8 cellular contexts compared by ENCODE assay signal in the genomic region with DNA sequence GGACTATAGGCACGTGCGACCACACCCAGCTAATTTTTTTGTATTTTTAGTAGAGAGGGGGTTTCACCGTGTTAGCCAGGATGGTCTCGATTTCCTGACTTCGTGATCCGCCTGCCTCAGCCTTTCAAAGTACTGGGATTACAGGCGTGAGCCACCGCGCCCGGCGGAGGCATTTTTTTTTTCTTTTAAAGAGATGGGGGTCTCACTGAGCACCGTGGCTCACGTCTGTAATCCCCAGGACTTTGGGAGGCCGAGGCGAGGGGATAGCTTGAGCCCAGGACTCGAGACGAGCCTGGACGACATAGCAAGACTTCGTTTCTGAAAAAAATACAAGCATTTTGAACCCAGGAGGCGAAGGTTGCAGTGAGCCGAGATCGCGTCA. TPM values are rescaled to one million over a fixed set of nuclear protein-coding genes. Genes with fewer than 3 reads are reported as not detected.
DNase-seq lines count a peak whose midpoint lies in the region; ATAC-seq, FAIRE-seq and TF ChIP-seq lines count a peak whose summit lies in the region.
"Not testable (repeated sequence)": the region's sequence is repeated elsewhere in the genome, so short reads cannot be mapped to it uniquely, and the experiment has no call there.

No MANE protein-coding gene starts in this region.

- not testable (repeated sequence) for ATAC-seq in CD4-positive, CD25-positive, alpha-beta regulatory T cell (ENCODE audit: low read depth in 2 of 2); left lung

- H3K4me3 Mint-ChIP-seq in CD4-positive, CD25-positive, alpha-beta regulatory T cell = peak overlapping the region; percentile 80 to 92 (median 88)
- peak overlapping the region; percentile 90; the same call in 1 of the 2 replicates for H3K4me3 Mint-ChIP-seq in HFFc6
- H3K4me3 Mint-ChIP-seq in activated naive CD8-positive, alpha-beta T cell = peak overlapping the region; percentile 91
- peak overlapping the region; percentile 83 for H3K4me3 Mint-ChIP-seq in osteocyte (ENCODE audit: unreplicated experiment)

- peaks cover 16% of the 10 kb centered on the region for H3K36me3 Mint-ChIP-seq in CD4-positive, CD25-positive, alpha-beta regulatory T cell
- H3K36me3 Mint-ChIP-seq in HFFc6 (ENCODE audit: low read depth) (peaks cover 30% of the 10 kb centered on the region), osteocyte (ENCODE audit: unreplicated experiment) (peaks cover 24% of the 10 kb centered on the region)
- H3K36me3 Mint-ChIP-seq in activated naive CD8-positive, alpha-beta T cell = peaks cover 15% of the 10 kb centered on the region

- not testable (repeated sequence) for H3K79me2 ChIP-seq in SU-DHL-6 (ENCODE audit: insufficient read depth, low read length)
- H3K79me2 ChIP-seq in H1 (ENCODE audit: control insufficient read depth in 1 of 2, insufficient read depth in 2 of 2, low read length in 2 of 2) = peaks cover 0 to 30% of the 10 kb centered on the region in 2 experiments; a peak in 2 of 4 replicates

- peaks cover 17% of the 10 kb centered on the region for H3F3A ChIP-seq in SU-DHL-6 (ENCODE audit: insufficient read depth)

- not testable (repeated sequence) for H4K91ac ChIP-seq in H1 (replicated peaks; ENCODE audit: insufficient read length, low read length)

- intact Hi-C loops in left lung (cut with DNase I) = not testable (repeated sequence)

- peak overlapping the region in 2 of 3 donors; percentile 82 to 86 for H3K27ac Mint-ChIP-seq in CD4-positive, CD25-positive, alpha-beta regulatory T cell
- H3K27ac Mint-ChIP-seq in HFFc6; activated naive CD8-positive, alpha-beta T cell; osteocyte (ENCODE audit: unreplicated experiment): not testable (repeated sequence)

- H3K27me3 Mint-ChIP-seq in CD4-positive, CD25-positive, alpha-beta regulatory T cell; HFFc6 (ENCODE audit: insufficient read depth); activated naive CD8-positive, alpha-beta T cell; osteocyte (ENCODE audit: unreplicated experiment): not testable (repeated sequence)

- H4K20me1 ChIP-seq in SU-DHL-6 (ENCODE audit: low read depth, low read length); H1 (replicated peaks in 1 of 2; ENCODE audit: control insufficient read depth in 1 of 2, insufficient read depth in 2 of 2, low read length in 2 of 2): not testable (repeated sequence)

- not testable (repeated sequence) for FAIRE-seq in H1 (lab: Jason Lieb, UNC)

- not testable (repeated sequence) for H3K9me3 Mint-ChIP-seq in CD4-positive, CD25-positive, alpha-beta regulatory T cell; HFFc6; activated naive CD8-positive, alpha-beta T cell (ENCODE audit: low read depth); osteocyte (ENCODE audit: unreplicated experiment)

- H3K23me2 ChIP-seq in H1 (ENCODE audit: low read depth, low read length) = not testable (repeated sequence)

- peaks cover 23% of the 10 kb centered on the region for H3K4me1 ChIP-seq in CD4-positive, CD25-positive, alpha-beta regulatory T cell (ENCODE audit: control insufficient read depth, insufficient read depth, low read length, poor library complexity, severe bottlenecking)
- H3K4me1 ChIP-seq in H1 (replicated peaks in 1 of 4; ENCODE audit: control insufficient read depth in 3 of 4, insufficient read depth in 4 of 4, low read length in 3 of 4) = not testable (repeated sequence)
- H3K4me1 ChIP-seq in left lung = peaks cover 20 to 42% of the 10 kb centered on the region in 2 donors
- peaks cover 39% of the 10 kb centered on the region for H3K4me1 ChIP-seq in suprapubic skin

- not testable (repeated sequence) for H3K9me3 ChIP-seq in CD4-positive, CD25-positive, alpha-beta regulatory T cell (ENCODE audit: control insufficient read depth in 2 of 2, low read length in 2 of 2); SU-DHL-6 (ENCODE audit: insufficient read depth, low read length); H1 (ENCODE audit: insufficient read depth in 2 of 2, low read depth in 1 of 2, low read length in 1 of 2); left lung; suprapubic skin

- not testable (repeated sequence) for H3K18ac ChIP-seq in H1 (ENCODE audit: extremely low read depth, low read length)

- not testable (repeated sequence) for H2BK5ac ChIP-seq in H1 (ENCODE audit: low read depth, low read length)

- peaks cover 0 to 53% (median 36%) of the 10 kb centered on the region in 4 donors for H3K4me1 Mint-ChIP-seq in CD4-positive, CD25-positive, alpha-beta regulatory T cell
- H3K4me1 Mint-ChIP-seq in HFFc6 (ENCODE audit: low read depth) (peaks cover 35% of the 10 kb centered on the region), osteocyte (ENCODE audit: unreplicated experiment) (peaks cover 36% of the 10 kb centered on the region)
- peaks cover 42% of the 10 kb centered on the region for H3K4me1 Mint-ChIP-seq in activated naive CD8-positive, alpha-beta T cell (ENCODE audit: low read depth)

- not testable (repeated sequence) for H3K23ac ChIP-seq in H1 (ENCODE audit: insufficient read length)

- not testable (repeated sequence) for H3K4ac ChIP-seq in H1 (replicated peaks; ENCODE audit: insufficient read length, low read depth, low read length)

- H4K8ac ChIP-seq in H1 (ENCODE audit: extremely low read depth, insufficient read depth, low read length) = not testable (repeated sequence)

- not testable (repeated sequence) for H3K14ac ChIP-seq in H1 (ENCODE audit: insufficient read length)

- H3K9ac ChIP-seq in SU-DHL-6 (ENCODE audit: low read length) = peak overlapping the region; percentile 58
- H3K9ac ChIP-seq in H1 (replicated peaks in 1 of 4; ENCODE audit: extremely low read depth in 1 of 4, low read depth in 3 of 4, low read length in 3 of 4) = not testable (repeated sequence)

- H3K27ac ChIP-seq in CD4-positive, CD25-positive, alpha-beta regulatory T cell (ENCODE audit: insufficient read depth, low read length, poor library complexity, severe bottlenecking); H1 (ENCODE audit: low read depth, low read length); suprapubic skin: not testable (repeated sequence)
- H3K27ac ChIP-seq in SU-DHL-6 (ENCODE audit: low read depth, low read length) (peak overlapping the region; percentile 48), left lung (peak overlapping the region in 1 of 2 donors; percentile 9)

- TF ChIP-seq CTCF in HFFc6 (IDR thresholded peaks at IDR 0.05); SU-DHL-6 (IDR thresholded peaks at IDR 0.05; ENCODE audit: insufficient read depth, low read length, poor library complexity, severe bottlenecking); H1 (IDR thresholded peaks at IDR 0.05; ENCODE audit: control extremely low read depth in 1 of 3, insufficient read depth in 1 of 3, low read depth in 1 of 3, low read length in 3 of 3); left lung (IDR thresholded peaks at IDR 0.05); osteocyte (IDR thresholded peaks at IDR 0.05); suprapubic skin (IDR thresholded peaks at IDR 0.05): not testable (repeated sequence)

- not testable (repeated sequence) for H3K56ac ChIP-seq in H1 (replicated peaks; ENCODE audit: insufficient read length, low read depth, low read length)

- H3K4me2 ChIP-seq in SU-DHL-6 (ENCODE audit: low read depth, low read length, poor library complexity, severe bottlenecking) = peak overlapping the region; percentile 87
- H3K4me2 ChIP-seq in H1 (ENCODE audit: insufficient read depth in 1 of 2, low read depth in 2 of 2, low read length in 2 of 2) = peak overlapping the region; percentile 5 to 62; a peak in 2 of 4 replicates

- H2BK20ac ChIP-seq in H1 (ENCODE audit: low read length) = not testable (repeated sequence)

- 0 out of 2 replicates have a peak overlapping the region, but pooled peaks have one; percentile 53 for H2BK12ac ChIP-seq in H1 (ENCODE audit: low read depth, low read length)

- 81% methylated on average over 20 of the region's 23 CpGs; no CpG with 5 or more reads in 1 of the 2 experiments for WGBS in H1 (ENCODE audit: extremely low coverage in 1 of 2, insufficient coverage in 1 of 2, insufficient read length in 1 of 2, insufficient replicate concordance in 2 of 2, low coverage in 1 of 2, low lambda C conversion rate in 2 of 2, missing lambda C conversion rate in 1 of 2), 2 experiments
- WGBS in suprapubic skin = 55% methylated on average over 23 of the region's 23 CpGs

- TF ChIP-seq POLR2A in H1 (IDR thresholded peaks at IDR 0.05; ENCODE audit: control extremely low read depth in 1 of 2, low read depth in 2 of 2, low read length in 2 of 2); suprapubic skin (IDR thresholded peaks at IDR 0.05): not testable (repeated sequence)

- not testable (repeated sequence) for TF ChIP-seq RAD21 in H1 (IDR thresholded peaks at IDR 0.05 in 1 of 2, conservative IDR thresholded peaks at IDR 0.05 in 1 of 2; ENCODE audit: low read depth in 2 of 2, low read length in 2 of 2)

- CTCF ChIA-PET in H1 (lab: Charles Lee; ENCODE audit: partially characterized antibody) = interaction anchor here (0.7 to 1.7 kb wide), 10 partner anchors 19 to 276 kb away, joined by 3 to 8 read pairs (median 3); no protein-coding TSS in a partner anchor

- DNase-seq in CD4-positive, CD25-positive, alpha-beta regulatory T cell; HFFc6; H1 (ENCODE audit: low read depth in 1 of 2, low spot score in 2 of 2); left lung; osteocyte (ENCODE audit: extremely low spot score, unreplicated experiment); suprapubic skin (ENCODE audit: low spot score in 2 of 2): not testable (repeated sequence)

- H3K4me3 ChIP-seq in CD4-positive, CD25-positive, alpha-beta regulatory T cell (ENCODE audit: low read depth, low read length) = not testable (repeated sequence)
- H3K4me3 ChIP-seq in SU-DHL-6 (ENCODE audit: insufficient read depth, low read length, poor library complexity, severe bottlenecking) (peak overlapping the region; percentile 58), H1 (ENCODE audit: extremely low read depth in 1 of 4, insufficient read depth in 2 of 4, low read depth in 3 of 4, low read length in 4 of 4) (peak overlapping the region in 1 of 4 experiments; percentile 56; a peak in 2 of 8 replicates), left lung (peak overlapping the region; percentile 31 to 36), suprapubic skin (peak overlapping the region; percentile 41)

- H2AK5ac ChIP-seq in H1 (ENCODE audit: low read depth, low read length) = not testable (repeated sequence)

- H3K36me3 ChIP-seq in CD4-positive, CD25-positive, alpha-beta regulatory T cell (ENCODE audit: control insufficient read depth, insufficient read depth, low read length) = peaks cover 10% of the 10 kb centered on the region
- H3K36me3 ChIP-seq in SU-DHL-6 (ENCODE audit: low read length) = not testable (repeated sequence)
- H3K36me3 ChIP-seq in H1 (ENCODE audit: control insufficient read depth in 2 of 4, insufficient read depth in 4 of 4, low read length in 3 of 4) = peaks cover 4 to 24% (median 15%) of the 10 kb centered on the region in 4 experiments
- peaks cover 0 to 22% of the 10 kb centered on the region in 2 donors for H3K36me3 ChIP-seq in left lung
- peaks cover 19% of the 10 kb centered on the region for H3K36me3 ChIP-seq in suprapubic skin

- peak overlapping the region; percentile 100 for H2AFZ ChIP-seq in SU-DHL-6 (ENCODE audit: low read depth, low read length, severe bottlenecking)
- H2AFZ ChIP-seq in H1 (ENCODE audit: low read length) = not testable (repeated sequence)

- POLR2A ChIA-PET in H1 (lab: Charles Lee; ENCODE audit: partially characterized antibody) = interaction anchor here (0.7 to 8.8 kb wide), 8 partner anchors 10 to 52 kb away, joined by 3 to 120 read pairs (median 4); no protein-coding TSS in a partner anchor

- not testable (repeated sequence) for H2BK120ac ChIP-seq in H1 (replicated peaks; ENCODE audit: low read depth, low read length)

- H3K27me3 ChIP-seq in CD4-positive, CD25-positive, alpha-beta regulatory T cell (ENCODE audit: control insufficient read depth, insufficient read depth, low read length); SU-DHL-6 (ENCODE audit: low read length); H1 (replicated peaks in 1 of 4; ENCODE audit: control insufficient read depth in 3 of 4, extremely low read depth in 1 of 4, insufficient read depth in 3 of 4, low read length in 3 of 4); left lung; suprapubic skin: not testable (repeated sequence)

- not testable (repeated sequence) for H3K79me1 ChIP-seq in H1 (ENCODE audit: low read depth, low read length)

- H2BK15ac ChIP-seq in H1 (ENCODE audit: low read length) = not testable (repeated sequence)

- not testable (repeated sequence) for H4K5ac ChIP-seq in H1 (ENCODE audit: insufficient read length, low read depth, low read length)

- not testable (repeated sequence) for TF ChIP-seq EP300 in H1 (IDR thresholded peaks at IDR 0.05; ENCODE audit: borderline replicate concordance in 1 of 2, low read depth in 2 of 2, low read length in 2 of 2); suprapubic skin (IDR thresholded peaks at IDR 0.05)

- not testable (repeated sequence) for H3K9me2 ChIP-seq in SU-DHL-6 (replicated peaks; ENCODE audit: insufficient read depth, low read length)

RNA-seq across cellular contexts. Expression of a gene that starts 5.2 kb away (rescaled TPM):
- 953 TPM for total RNA-seq in CD4-positive, CD25-positive, alpha-beta regulatory T cell
- polyA plus RNA-seq in CD4-positive, CD25-positive, alpha-beta regulatory T cell = 1,000 to 10,000 TPM; 1,667 to 2,206 (median 1,950) TPM
- total RNA-seq in HFFc6 (2021; fragmentation: NEBNext Ultra II Directional; extraction: Animal tissue kit (Norgen Biotek cat#: 25700)) = 1,000 to 10,000 TPM; 1,553 to 1,785 (median 1,678) TPM
- 1,585 and 1,597 TPM in 2 replicates for total RNA-seq in H1 (2021; fragmentation: NEBNext Ultra II Directional; extraction: Animal tissue kit (Norgen Biotek cat#: 25700))
- polyA plus RNA-seq in H1 (2011; rRNA removed) = 1,439 and 1,605 TPM in 2 replicates
- polyA plus RNA-seq in H1 (2011; cell fraction: cytosol; rRNA removed) = 2,021 TPM
- 1,851 TPM for polyA plus RNA-seq in H1 (2011; cell fraction: nucleus; rRNA removed)
- 2,168 to 2,404 TPM (median 2,303 TPM) in 4 replicates for polyA plus RNA-seq in H1 (2012, experiment 1 of 2)
- 694 TPM for polyA plus RNA-seq in H1 (2012, experiment 2 of 2)
- polyA plus RNA-seq in H1 (2013, experiment 1 of 2) = 1,954 TPM
- 1,995 TPM for polyA plus RNA-seq in H1 (2013, experiment 2 of 2)
- 1,078 and 1,386 TPM in 2 replicates for polyA minus RNA-seq in H1 (2011; rRNA and poly(A)+ RNA removed)
- polyA minus RNA-seq in H1 (2011; cell fraction: cytosol; rRNA and poly(A)+ RNA removed) = 722 TPM
- 522 TPM for polyA minus RNA-seq in H1 (2011; cell fraction: nucleus; rRNA and poly(A)+ RNA removed)
- total RNA-seq in left lung (1,000 to 10,000 TPM; 1,151 to 1,430 TPM), osteocyte (1,191 and 1,207 TPM in 2 replicates), suprapubic skin (100 to 1,000 TPM; 469 to 764 (median 628) TPM)

RNA-seq across cellular contexts. Expression of a gene that starts 29.3 kb away (rescaled TPM):
- 125 TPM for total RNA-seq in CD4-positive, CD25-positive, alpha-beta regulatory T cell
- 100 to 1,000 TPM in 3 of 4 donors, 10 to 100 TPM in 1; 99.4 to 142 (median 120) TPM for polyA plus RNA-seq in CD4-positive, CD25-positive, alpha-beta regulatory T cell
- total RNA-seq in HFFc6 (2021; fragmentation: NEBNext Ultra II Directional; extraction: Animal tissue kit (Norgen Biotek cat#: 25700)) = 10 to 100 TPM in 4 of 6 experiments, 1 to 10 TPM in 2; 2.9 to 19.5 (median 18.1) TPM
- total RNA-seq in H1 (2021; fragmentation: NEBNext Ultra II Directional; extraction: Animal tissue kit (Norgen Biotek cat#: 25700)) = 1.6 and 2.1 TPM in 2 replicates
- polyA plus RNA-seq in H1 (2011; rRNA removed) = 1.7 and 1.8 TPM in 2 replicates
- polyA plus RNA-seq in H1 (2011; cell fraction: cytosol; rRNA removed) = 2.5 TPM
- 4.0 TPM for polyA plus RNA-seq in H1 (2011; cell fraction: nucleus; rRNA removed)
- polyA plus RNA-seq in H1 (2012, experiment 1 of 2) = 0.87 to 3.4 TPM (median 2.7 TPM) in 4 replicates
- 1.2 TPM for polyA plus RNA-seq in H1 (2012, experiment 2 of 2)
- polyA plus RNA-seq in H1 (2013, experiment 1 of 2) = 3.7 TPM
- polyA plus RNA-seq in H1 (2013, experiment 2 of 2) = 3.3 TPM
- polyA minus RNA-seq in H1 (2011; rRNA and poly(A)+ RNA removed) = 2.0 and 2.6 TPM in 2 replicates
- polyA minus RNA-seq in H1 (2011; cell fraction: cytosol; rRNA and poly(A)+ RNA removed) = 2.1 TPM
- polyA minus RNA-seq in H1 (2011; cell fraction: nucleus; rRNA and poly(A)+ RNA removed) = 1.1 TPM
- total RNA-seq in left lung = 10 to 100 TPM; 58.0 to 97.7 TPM
- 1.3 and 1.9 TPM in 2 replicates for total RNA-seq in osteocyte
- 10 to 100 TPM in 1 of 4 donors, 1 to 10 TPM in 3; 3.0 to 13.9 (median 7.9) TPM for total RNA-seq in suprapubic skin

RNA-seq across cellular contexts. Expression of a gene that starts 32.8 kb away (rescaled TPM):
- 4.8 TPM for total RNA-seq in CD4-positive, CD25-positive, alpha-beta regulatory T cell
- polyA plus RNA-seq in CD4-positive, CD25-positive, alpha-beta regulatory T cell = 10 to 100 TPM in 2 of 4 donors, 1 to 10 TPM in 2; 4.0 to 16.4 (median 12.0) TPM
- total RNA-seq in HFFc6 (2021; fragmentation: NEBNext Ultra II Directional; extraction: Animal tissue kit (Norgen Biotek cat#: 25700)) = 10 to 100 TPM; 12.2 to 22.4 (median 15.2) TPM
- total RNA-seq in H1 (2021; fragmentation: NEBNext Ultra II Directional; extraction: Animal tissue kit (Norgen Biotek cat#: 25700)) = 249 and 255 TPM in 2 replicates
- polyA plus RNA-seq in H1 (2011; rRNA removed) = 241 and 260 TPM in 2 replicates
- 268 TPM for polyA plus RNA-seq in H1 (2011; cell fraction: cytosol; rRNA removed)
- polyA plus RNA-seq in H1 (2011; cell fraction: nucleus; rRNA removed) = 164 TPM
- polyA plus RNA-seq in H1 (2012, experiment 1 of 2) = 226 to 260 TPM (median 247 TPM) in 4 replicates
- 394 TPM for polyA plus RNA-seq in H1 (2012, experiment 2 of 2)
- 303 TPM for polyA plus RNA-seq in H1 (2013, experiment 1 of 2)
- 301 TPM for polyA plus RNA-seq in H1 (2013, experiment 2 of 2)
- polyA minus RNA-seq in H1 (2011; rRNA and poly(A)+ RNA removed) = 110 and 112 TPM in 2 replicates
- 54.2 TPM for polyA minus RNA-seq in H1 (2011; cell fraction: cytosol; rRNA and poly(A)+ RNA removed)
- polyA minus RNA-seq in H1 (2011; cell fraction: nucleus; rRNA and poly(A)+ RNA removed) = 63.2 TPM
- total RNA-seq in left lung (10 to 100 TPM; 11.5 to 13.5 TPM), osteocyte (11.3 and 13.2 TPM in 2 replicates), suprapubic skin (1 to 10 TPM in 3 of 4 donors, under 1 TPM in 1; 0.70 to 3.7 (median 1.8) TPM)

Comparison
In these comparisons a context has a peak if more than half of its experiments do, and no peak if none do; other contexts are left out.
1. RNA of a gene that starts 32.8 kb away (total RNA-seq): 249 to 255 TPM in H1; 12.2 to 22.4 TPM in HFFc6, 11.5 to 13.5 TPM in left lung, 11.3 to 13.2 TPM in osteocyte, 4.8 TPM in CD4-positive, CD25-positive, alpha-beta regulatory T cell (single experiment) and 0.70 to 3.7 TPM in suprapubic skin; every median in the first group is over 10 times any median in the second.
2. Peak in every context shown above with its lines, with median percentiles within 50 percentile points of each other: H3K4me3 Mint-ChIP-seq.